1 cellular context compared by ENCODE assay signal in the genomic region with DNA sequence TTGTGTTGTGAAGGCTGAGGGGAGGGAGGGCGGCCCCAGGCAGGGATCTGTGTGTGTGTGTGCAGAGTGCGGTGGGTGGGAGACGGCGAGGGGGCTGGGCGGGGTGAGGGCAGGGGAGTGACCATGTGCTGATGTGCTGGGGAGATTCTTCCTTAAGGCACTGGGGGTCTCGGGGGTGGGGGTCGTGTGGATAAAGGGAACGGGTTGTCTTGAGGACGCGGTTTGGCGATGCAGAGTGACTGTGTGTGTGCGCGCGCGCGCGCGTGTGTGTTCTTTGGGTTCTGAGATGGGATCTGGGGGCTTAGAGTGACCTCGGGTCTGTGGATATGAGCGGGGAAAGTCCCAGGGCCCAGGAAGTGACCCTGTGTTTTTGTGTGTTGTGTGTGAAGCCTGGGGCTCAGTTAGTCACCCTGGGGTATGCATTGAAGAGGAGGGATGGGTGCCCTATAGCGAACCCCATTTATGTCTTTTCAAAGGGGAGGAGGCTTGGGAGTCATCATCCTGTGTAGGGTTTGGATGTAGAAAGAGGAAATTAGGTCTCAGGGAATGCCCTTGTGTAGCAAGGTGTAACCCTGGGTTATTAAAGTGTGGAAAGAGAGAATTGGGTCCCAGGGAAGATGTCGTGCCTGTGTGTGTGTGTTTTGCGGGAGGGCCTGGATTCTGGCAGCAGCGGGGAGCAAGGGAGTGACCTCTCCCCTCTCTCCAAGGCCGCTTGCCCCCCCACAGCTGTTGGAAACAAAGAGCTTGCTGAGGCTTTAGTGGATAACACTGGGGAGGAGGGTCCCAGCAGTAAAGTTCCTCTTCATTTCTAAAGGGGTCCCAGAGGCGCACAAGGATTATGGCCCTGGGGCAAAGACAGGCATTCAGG.
TF ChIP-seq lines count a peak whose summit lies in the region.

No MANE protein-coding gene starts in this region.

TF ChIP-seq in GM12878, 131 proteins besides CTCF, POLR2A, EP300 and RAD21 (continued from another document):
- no peak for TF ChIP-seq CEBPB (IDR thresholded peaks at IDR 0.05; ENCODE audit: borderline replicate concordance in 1 of 2, low read depth in 2 of 2, low read length in 2 of 2)
- no peak for TF ChIP-seq ELK1 (IDR thresholded peaks at IDR 0.05; ENCODE audit: low read depth, low read length)
- TF ChIP-seq FOXM1 (IDR thresholded peaks at IDR 0.05; ENCODE audit: low read depth, low read length), result no peak
- TF ChIP-seq GATAD2B (conservative IDR thresholded peaks at IDR 0.05; ENCODE audit: low read depth), result no peak
- TF ChIP-seq PML (IDR thresholded peaks at IDR 0.05; ENCODE audit: low read length), result no peak
- no peak for TF ChIP-seq NFIC (IDR thresholded peaks at IDR 0.05; ENCODE audit: low read depth, low read length)
